15 cellular contexts compared by ENCODE assay signal in the genomic region with DNA sequence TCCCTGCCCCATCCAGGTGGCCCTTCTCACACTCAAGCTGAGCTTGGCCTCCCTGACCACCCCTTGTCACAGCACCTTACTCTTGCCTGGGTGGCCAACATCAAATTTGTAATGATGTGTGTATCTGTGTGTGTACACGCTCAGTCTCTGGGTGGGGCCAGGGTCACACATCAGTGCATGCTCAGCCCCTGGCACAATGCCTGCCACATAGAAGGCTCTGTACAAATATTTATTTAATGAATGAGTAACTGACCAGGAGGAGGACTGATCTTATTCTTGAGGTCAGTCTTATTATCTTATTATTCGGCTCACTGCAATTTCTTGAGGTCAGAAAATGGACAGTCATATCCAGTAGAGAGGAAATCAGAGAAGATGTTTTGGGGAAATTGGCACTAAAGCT. TPM values are rescaled to one million over a fixed set of nuclear protein-coding genes. Genes with fewer than 3 reads are reported as not detected.
A peak's percentile ranks its signal among the peaks of the same experiment; 100 is the strongest.
DNase-seq lines count a peak whose midpoint lies in the region; ATAC-seq and TF ChIP-seq lines count a peak whose summit lies in the region.
"Had no signal": no experiment of that assay in that cellular context is flagged by ENCODE, and none has a peak within 500 bp of the region (broad histone marks: within the 10 kb centered on the region; RNA-seq: fewer than 3 reads in every experiment).

No MANE protein-coding gene starts in this region.

- no peaks in the 10 kb centered on the region for H3K79me2 ChIP-seq in hepatocyte

- H3K4me1 ChIP-seq in hepatocyte (ENCODE audit: insufficient read depth): peaks cover 34% of the 10 kb centered on the region

- DNase-seq in A172 (ENCODE audit: low spot score) (peak; percentile 69), HCEC 1CT (peak; percentile 48), SHP77 treated with DMSO at 0.1 percent for 48 hours (lab: John Stamatoyannopoulos, UW) (peak; percentile 5), fibroblast of mammary gland (ENCODE audit: low read depth) (peak; percentile 74), hepatocyte (ENCODE audit: low spot score) (no peak)
- DNase-seq: DND-41, immature natural killer cell had no signal

- H3K27ac ChIP-seq in hepatocyte: no peak overlapping the region
- H3K27ac ChIP-seq: coronary artery, HL-60 had no signal

- H3K4me2 ChIP-seq in hepatocyte: no peak overlapping the region

- no peaks in the 10 kb centered on the region for H3K9me3 ChIP-seq in hepatocyte (ENCODE audit: low read depth)

- H3K4me3 ChIP-seq in fibroblast of mammary gland (ENCODE audit: control insufficient read depth, low read depth, low read length) (no peak overlapping the region), hepatocyte (no peak overlapping the region)
- H3K4me3 ChIP-seq: coronary artery had no signal

- 59% methylated on average over 2 of the region's 2 CpGs for WGBS in hepatocyte (ENCODE audit: low lambda C conversion rate, missing lambda C conversion rate)

- H4K20me1 ChIP-seq in hepatocyte (ENCODE audit: insufficient read depth, poor library complexity, severe bottlenecking): no peaks in the 10 kb centered on the region

- TF ChIP-seq CTCF in fibroblast of mammary gland (conservative IDR thresholded peaks at IDR 0.05; ENCODE audit: control insufficient read depth, insufficient read depth, low read depth, low read length) (no peak), hepatocyte (IDR thresholded peaks at IDR 0.05; ENCODE audit: poor library complexity) (no peak)

- no peaks in the 10 kb centered on the region for H3K27me3 ChIP-seq in hepatocyte

- no peaks in the 10 kb centered on the region for H3K9me2 ChIP-seq in hepatocyte (replicated peaks; ENCODE audit: insufficient read depth)

- H3K36me3 ChIP-seq in hepatocyte (replicated peaks; ENCODE audit: insufficient read depth, low read depth): no peaks in the 10 kb centered on the region

- no peak overlapping the region for H2AFZ ChIP-seq in hepatocyte

- ATAC-seq in HG03439 (IDR thresholded peaks at IDR 0.05; ENCODE audit: unreplicated experiment) (no peak), HG02852 (IDR thresholded peaks at IDR 0.05; ENCODE audit: unreplicated experiment) (no peak), HG02885 (IDR thresholded peaks at IDR 0.05; ENCODE audit: poor library complexity, unreplicated experiment) (no peak)

RNA-seq across cellular contexts. Expression of a gene that starts 41.3 kb away (rescaled TPM):
- total RNA-seq in A172 (2014; rRNA removed; shearing (Covaris generic)): not detected in 2 replicates
- 35.6 and 39.2 TPM in 2 replicates for total RNA-seq in hepatocyte
- 118 and 168 TPM in 2 replicates for polyA plus RNA-seq in hepatocyte
- total RNA-seq: frontal cortex, posterior vena cava, RPMI7951 had no signal
- polyA plus RNA-seq: immature natural killer cell had no signal

Comparison
In these comparisons a context has a peak if more than half of its experiments do, and no peak if none do; other contexts are left out.
1. RNA of a gene that starts 41.3 kb away (total RNA-seq): 35.6 to 39.2 TPM in hepatocyte; not detected in A172; every median in the first group is over 10 times any median in the second.